Comparison of ENCODE assay signal across 6 cellular contexts in the genomic region with DNA sequence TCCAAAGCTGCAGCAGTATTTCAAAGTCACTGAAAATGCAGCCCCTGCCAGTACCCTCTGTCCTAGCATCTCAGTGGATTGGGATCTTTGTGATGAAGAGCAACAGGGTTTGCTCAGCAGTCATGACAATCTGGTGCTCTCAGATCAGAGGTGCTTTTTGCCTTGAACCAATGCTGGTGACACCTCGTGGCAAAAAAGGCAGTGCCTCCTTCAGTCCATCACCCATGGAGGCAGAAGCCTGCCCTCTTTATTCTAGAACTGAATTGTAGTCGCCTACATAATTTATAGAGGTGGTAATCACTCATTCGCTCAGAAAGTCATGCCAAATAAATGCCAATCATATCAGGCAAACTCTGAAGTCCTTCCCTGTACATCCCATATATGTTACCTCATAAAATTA.
"Had no signal": no experiment of that assay in that cellular context is flagged by ENCODE, and none has a peak within 500 bp of the region (broad histone marks: within the 10 kb centered on the region; RNA-seq: fewer than 3 reads in every experiment).

No MANE protein-coding gene starts in this region.

- H3K27ac ChIP-seq: HL-60 had no signal

- H3K4me2 ChIP-seq: GM23338 had no signal

- H3K27ac Mint-ChIP-seq: GM23338, H9, HFFc6, IgD-negative memory B cell had no signal

- H3K9me3 Mint-ChIP-seq: GM23338 had no signal

- DNase-seq: H9, HCEC 1CT, HFFc6 had no signal

- H3K4me3 Mint-ChIP-seq: GM23338, H9, HFFc6, IgD-negative memory B cell had no signal

- H3K4me1 Mint-ChIP-seq: IgD-negative memory B cell had no signal

- H3K36me3 Mint-ChIP-seq: IgD-negative memory B cell had no signal

- H3K4me3 ChIP-seq: GM23338 had no signal

- H2AFZ ChIP-seq: GM23338 had no signal
